ENCODE assay signal across 9 cellular contexts in the genomic region with DNA sequence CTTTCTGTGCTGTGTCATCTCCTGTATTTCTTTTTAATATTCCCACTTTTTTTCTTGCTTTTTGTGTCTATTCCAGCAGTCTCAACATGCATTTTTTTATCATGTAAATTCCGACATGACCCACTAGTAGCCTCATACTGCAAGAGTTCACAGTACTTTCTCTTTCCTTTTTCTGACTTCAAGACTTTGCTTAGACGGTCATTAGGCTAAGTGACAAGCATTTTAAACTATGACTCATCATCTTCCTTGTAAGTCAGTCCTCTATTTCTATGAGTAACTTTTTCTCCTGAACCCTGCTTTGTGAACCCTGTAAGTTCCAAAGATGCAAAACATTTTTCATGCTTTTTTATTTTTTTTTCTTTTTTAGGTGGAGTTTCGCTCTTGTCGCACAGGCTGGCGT.
A peak's percentile ranks its signal among the peaks of the same experiment; 100 is the strongest.
DNase-seq lines count a peak whose midpoint lies in the region; ATAC-seq, FAIRE-seq and TF ChIP-seq lines count a peak whose summit lies in the region.
"Had no signal": no experiment of that assay in that cellular context is flagged by ENCODE, and none has a peak within 500 bp of the region (broad histone marks: within the 10 kb centered on the region; RNA-seq: fewer than 3 reads in every experiment).

No MANE protein-coding gene starts in this region.

- no peak for TF ChIP-seq CTCF in astrocyte of the cerebellum (IDR thresholded peaks at IDR 0.05; ENCODE audit: low read depth, low read length, missing control alignments)

- no peak for FAIRE-seq in small intestine (lab: Jason Lieb, UNC)

- H3K4me3 ChIP-seq in astrocyte of the cerebellum (ENCODE audit: low read depth, low read length) = no peak overlapping the region
- no peak overlapping the region for H3K4me3 ChIP-seq in small intestine (ENCODE audit: low read depth in 1 of 2, low read length in 2 of 2)

- in situ Hi-C loops in astrocyte of the cerebellum (cut with HindIII; ENCODE audit: low sequenced_read_pairs) = no loop called here

- no peak overlapping the region for H3K27ac ChIP-seq in small intestine (ENCODE audit: low read depth in 1 of 2, low read length in 1 of 2)
- H3K27ac ChIP-seq: 22Rv1 had no signal

- no peaks in the 10 kb centered on the region for H3K36me3 ChIP-seq in small intestine (ENCODE audit: control insufficient read depth in 2 of 2, insufficient read depth in 2 of 2, low read length in 2 of 2)

- peak; percentile 95 for ATAC-seq in HG03095 (IDR thresholded peaks at IDR 0.05; ENCODE audit: unreplicated experiment)

- no peaks in the 10 kb centered on the region for H3K9me3 ChIP-seq in small intestine (ENCODE audit: control insufficient read depth, low read depth)

- DNase-seq in SIG-M5 treated with dmso at 0.1 percent for 504 hours (lab: John Stamatoyannopoulos, UW; ENCODE audit: unreplicated experiment) = peak; percentile 42
- DNase-seq in SIG-M5 (lab: John Stamatoyannopoulos, UW) = no peak
- peak; percentile 67 for DNase-seq in astrocyte of the cerebellum (ENCODE audit: low read depth)
- peak; percentile 5 for DNase-seq in small intestine
- DNase-seq in DMS79 treated with DMSO at 0.1 percent for 48 hours (lab: John Stamatoyannopoulos, UW) = no peak
- DNase-seq in stimulated activated CD4-positive, alpha-beta T cell treated with anti-CD3 and anti-CD28 coated beads, Interleukin-12 subunit alpha, Interleukin-12 subunit beta, amount 100 ng/mL, for 4 hours = no peak
- DNase-seq in NCI-H128 (lab: John Stamatoyannopoulos, UW; ENCODE audit: unreplicated experiment) = no peak

- whole genome bisulfite sequencing in small intestine, 3 donors = 58 to 65% (median 61%) methylated on average over 5 of the region's 5 CpGs

- H3K4me1 ChIP-seq in small intestine (ENCODE audit: control insufficient read depth in 2 of 2, insufficient read depth in 1 of 2, low read depth in 1 of 2, low read length in 1 of 2) = no peaks in the 10 kb centered on the region

- H3K27me3 ChIP-seq in small intestine (ENCODE audit: control insufficient read depth in 2 of 2, insufficient read depth in 2 of 2, low read length in 2 of 2) = no peaks in the 10 kb centered on the region

Comparison
In these comparisons a context has a peak if more than half of its experiments do, and no peak if none do; other contexts are left out.
1. DNase-seq: peak in SIG-M5 treated with dmso at 0.1 percent for 504 hours (single experiment), astrocyte of the cerebellum (single experiment) and small intestine (single experiment); none in SIG-M5 (single experiment), DMS79 treated with DMSO at 0.1 percent for 48 hours (single experiment), stimulated activated CD4-positive, alpha-beta T cell treated with anti-CD3 and anti-CD28 coated beads, Interleukin-12 subunit alpha, Interleukin-12 subunit beta, amount 100 ng/mL, for 4 hours (single experiment) and NCI-H128 (single experiment).